8 cellular contexts compared by ENCODE assay signal in the genomic region with DNA sequence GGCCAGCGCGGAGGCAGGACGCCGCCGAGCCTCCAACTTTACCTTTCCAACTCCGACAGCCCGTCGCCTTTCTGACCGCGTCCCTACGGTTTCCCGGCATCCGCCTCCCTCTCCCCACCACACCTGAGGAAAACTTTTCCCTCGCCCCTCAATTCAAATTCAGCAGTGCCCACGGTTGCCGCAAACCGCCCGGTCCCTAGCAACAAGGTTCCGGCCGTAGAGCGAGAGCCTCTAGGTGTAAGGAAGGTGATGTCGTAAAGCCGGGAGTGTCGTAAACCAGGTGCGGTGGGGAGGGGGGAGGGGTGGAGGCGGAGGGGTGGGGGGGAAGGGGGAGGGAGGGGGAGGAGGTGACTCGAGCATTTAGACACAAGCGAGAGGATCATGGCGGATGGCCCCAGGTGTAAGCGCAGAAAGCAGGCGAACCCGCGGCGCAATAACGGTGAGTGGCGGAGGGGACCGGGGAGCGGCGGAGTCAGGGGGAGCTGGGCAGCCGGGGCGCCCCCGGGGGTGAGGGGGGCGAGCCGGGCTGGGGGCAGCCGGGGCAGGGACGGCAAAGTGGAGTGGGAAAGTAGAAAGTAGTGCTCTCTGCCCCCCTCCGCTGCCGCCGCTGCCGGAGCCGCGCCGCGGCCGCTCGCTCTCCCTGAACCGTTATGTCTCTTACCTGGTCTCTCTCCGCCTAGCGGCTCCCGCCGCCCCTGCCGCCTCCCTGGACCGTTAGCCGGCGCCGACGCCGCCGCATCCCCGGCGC.
DNase-seq lines count a peak whose midpoint lies in the region; ATAC-seq and TF ChIP-seq lines count a peak whose summit lies in the region.

A gene (plus strand): TSS at position 363 of the 748 bp plus-strand sequence. CDS start 19 bp downstream, at position 382.

- in situ Hi-C loops in T47D (cut with HindIII; ENCODE audit: low pct_unique_long_range_greater_than_20kb, low sequenced_read_pairs): no loop called here

- 0 out of 2 replicates have a peak, but pooled peaks have one; percentile 19 for TF ChIP-seq CTCF in 22Rv1 (IDR thresholded peaks at IDR 0.05)
- peak; percentile 57 for TF ChIP-seq CTCF in VCaP (conservative IDR thresholded peaks at IDR 0.05)

- H3K27ac ChIP-seq in 22Rv1 (peak within 1 kb of the TSS; percentile 61), VCaP (peak within 1 kb of the TSS; percentile 70)

- peak; percentile 17 for ATAC-seq in GM18508 (IDR thresholded peaks at IDR 0.05; ENCODE audit: insufficient read depth, unreplicated experiment)
- peak; percentile 29 for ATAC-seq in HG03039 (IDR thresholded peaks at IDR 0.05; ENCODE audit: unreplicated experiment)

- DNase-seq in NCI-H2107 (lab: John Stamatoyannopoulos, UW): peak; percentile 69
- DNase-seq in T47D (ENCODE audit: low read depth in 1 of 2, low spot score in 1 of 2): peak; percentile 65 to 92
- DNase-seq in iPS-NIHi7 (ENCODE audit: extremely low spot score): peak; percentile 86
- peak; percentile 62 for DNase-seq in smooth muscle cell of the brain vasculature (ENCODE audit: low read depth, low spot score)

Comparison
In these comparisons a context has a peak if more than half of its experiments do, and no peak if none do; other contexts are left out.
1. Peak in every context shown above with its lines: DNase-seq, ATAC-seq and H3K27ac ChIP-seq.